In genomic region chr18:30081122-30081521, GRCh38 we compare ENCODE assay signal across 34 cellular contexts.
"Had no signal": no experiment of that assay in that cellular context is flagged by ENCODE, and none has a peak within 500 bp of the region (broad histone marks: within the 10 kb centered on the region; RNA-seq: fewer than 3 reads in every experiment).

No MANE protein-coding gene starts in this region.

- H3K4me2 ChIP-seq: smooth muscle cell had no signal

- H3K4me1 Mint-ChIP-seq: activated CD4-positive, alpha-beta memory T cell treated with anti-CD3 and anti-CD28 coated beads, Interleukin-2, amount 10 ng/mL, durations not matched to agents 7 days and 5 days; activated CD4-positive, alpha-beta T cell treated with anti-CD3 and anti-CD28 coated beads, Interleukin-2, amount 10 ng/mL, durations not matched to agents 7 days and 5 days; activated naive CD4-positive, alpha-beta T cell treated with anti-CD3 and anti-CD28 coated beads, Interleukin-2, amount 50 U/mL, for 24 hours; activated naive CD8-positive, alpha-beta T cell treated with anti-CD3 and anti-CD28 coated beads, Interleukin-2, amount 50 U/mL, for 24 hours; mesothelial cell of epicardium; naive B cell; nephron progenitor cell; stimulated activated memory B cell treated with anti-CD40 and anti-IgM and Interleukin-4, amounts not matched to agents 10 μg/mL and 1 μg/mL and 100 μg/mL, for 72 hours; T-helper 17 cell had no signal

- ATAC-seq: activated naive CD8-positive, alpha-beta T cell treated with anti-CD3 and anti-CD28 coated beads, Interleukin-2, amount 50 U/mL, for 24 hours; left ventricle myocardium superior; pancreas; stimulated activated memory B cell treated with anti-CD40 and anti-IgM and Interleukin-4, amounts not matched to agents 10 μg/mL and 1 μg/mL and 100 μg/mL, for 72 hours; T-helper 17 cell; upper lobe of right lung had no signal

- H3K27ac Mint-ChIP-seq: activated CD4-positive, alpha-beta memory T cell treated with anti-CD3 and anti-CD28 coated beads, Interleukin-2, amount 10 ng/mL, durations not matched to agents 7 days and 5 days; activated CD4-positive, alpha-beta T cell treated with anti-CD3 and anti-CD28 coated beads, Interleukin-2, amount 10 ng/mL, durations not matched to agents 7 days and 5 days; activated naive CD4-positive, alpha-beta T cell treated with anti-CD3 and anti-CD28 coated beads, Interleukin-2, amount 50 U/mL, for 24 hours; activated naive CD8-positive, alpha-beta T cell treated with anti-CD3 and anti-CD28 coated beads, Interleukin-2, amount 50 U/mL, for 24 hours; activated T-helper 2 cell treated with anti-CD3 and anti-CD28 coated beads, Interferon-gamma antibody, Interleukin-2, Interleukin-4, amounts not matched to agents 10 μg/mL and 5 μg/mL and 100 μg/mL, durations not matched to agents 14 hours and 24 hours and 36 hours; dendritic cell treated with granulocyte-macrophage colony-stimulating factor and Interleukin-4, amounts not matched to agents 40 ng/mL and 50 ng/mL, for 4 days; mesothelial cell of epicardium; naive B cell; nephron progenitor cell; stimulated activated memory B cell treated with anti-CD40 and anti-IgM and Interleukin-4, amounts not matched to agents 10 μg/mL and 1 μg/mL and 100 μg/mL, for 72 hours; T-helper 17 cell had no signal

- H3K4me1 ChIP-seq: breast epithelium, esophagus muscularis mucosa, pancreas, prostate gland, suprapubic skin, tibial artery, upper lobe of right lung had no signal

- DNase-seq: activated CD4-positive, alpha-beta memory T cell treated with anti-CD3 and anti-CD28 coated beads, Interleukin-2, amount 10 ng/mL, durations not matched to agents 7 days and 5 days; activated CD4-positive, alpha-beta T cell treated with anti-CD3 and anti-CD28 coated beads, Interleukin-2, amount 10 ng/mL, durations not matched to agents 7 days and 5 days; activated CD4-positive, CD25-positive, alpha-beta regulatory T cell treated with anti-CD3 and anti-CD28 coated beads, Interleukin-2, amount 50 U/mL, for 72 hours; activated naive CD8-positive, alpha-beta T cell treated with anti-CD3 and anti-CD28 coated beads, Interleukin-2, amount 50 U/mL, for 24 hours; activated T-cell treated with anti-CD3 and anti-CD28 coated beads, Interleukin-2, amount 50 U/mL, for 48 hours; amygdala; central memory CD4-positive, alpha-beta T cell; foreskin melanocyte; glutamatergic neuron; islet precursor cell; left ventricle myocardium superior; naive B cell; nephron progenitor cell; nucleus accumbens; pancreas; retina; stimulated activated CD4-positive, alpha-beta T cell treated with anti-CD3 and anti-CD28 coated beads, Interleukin-1b, Interleukin-23, amount 100 ng/mL, for 48 hours; stimulated activated CD4-positive, alpha-beta T cell treated with anti-CD3 and anti-CD28 coated beads, Interleukin-4, amount 100 ng/mL, for 4 hours; stimulated activated CD8-positive, alpha-beta memory T cell treated with anti-CD3 and anti-CD28 coated beads, Interleukin-4, amount 100 ng/mL, for 48 hours; T-helper 17 cell; T1000; tibial artery; upper lobe of right lung; WERI-Rb-1 had no signal

- H3K27me3 Mint-ChIP-seq: activated CD4-positive, alpha-beta memory T cell treated with anti-CD3 and anti-CD28 coated beads, Interleukin-2, amount 10 ng/mL, durations not matched to agents 7 days and 5 days; activated CD4-positive, alpha-beta T cell treated with anti-CD3 and anti-CD28 coated beads, Interleukin-2, amount 10 ng/mL, durations not matched to agents 7 days and 5 days; activated naive CD4-positive, alpha-beta T cell treated with anti-CD3 and anti-CD28 coated beads, Interleukin-2, amount 50 U/mL, for 24 hours; activated naive CD8-positive, alpha-beta T cell treated with anti-CD3 and anti-CD28 coated beads, Interleukin-2, amount 50 U/mL, for 24 hours; dendritic cell treated with granulocyte-macrophage colony-stimulating factor and Interleukin-4, amounts not matched to agents 40 ng/mL and 50 ng/mL, for 4 days; naive B cell; stimulated activated memory B cell treated with anti-CD40 and anti-IgM and Interleukin-4, amounts not matched to agents 10 μg/mL and 1 μg/mL and 100 μg/mL, for 72 hours; T-helper 17 cell had no signal

- H3K27ac ChIP-seq: breast epithelium, esophagus muscularis mucosa, pancreas, prostate gland, suprapubic skin, tibial artery, upper lobe of right lung, WERI-Rb-1 had no signal

- H3K4me3 Mint-ChIP-seq: activated CD4-positive, alpha-beta memory T cell treated with anti-CD3 and anti-CD28 coated beads, Interleukin-2, amount 10 ng/mL, durations not matched to agents 7 days and 5 days; activated CD4-positive, alpha-beta T cell treated with anti-CD3 and anti-CD28 coated beads, Interleukin-2, amount 10 ng/mL, durations not matched to agents 7 days and 5 days; activated naive CD4-positive, alpha-beta T cell treated with anti-CD3 and anti-CD28 coated beads, Interleukin-2, amount 50 U/mL, for 24 hours; activated naive CD8-positive, alpha-beta T cell treated with anti-CD3 and anti-CD28 coated beads, Interleukin-2, amount 50 U/mL, for 24 hours; dendritic cell treated with granulocyte-macrophage colony-stimulating factor and Interleukin-4, amounts not matched to agents 40 ng/mL and 50 ng/mL, for 4 days; mesothelial cell of epicardium; nephron progenitor cell; stimulated activated memory B cell treated with anti-CD40 and anti-IgM and Interleukin-4, amounts not matched to agents 10 μg/mL and 1 μg/mL and 100 μg/mL, for 72 hours; T-helper 17 cell had no signal

- H3K9me3 ChIP-seq: pancreas, prostate gland, suprapubic skin, upper lobe of right lung had no signal

- H3K36me3 ChIP-seq: breast epithelium, esophagus muscularis mucosa, pancreas, prostate gland, suprapubic skin, tibial artery, upper lobe of right lung, WERI-Rb-1 had no signal

- H3K4me3 ChIP-seq: breast epithelium, esophagus muscularis mucosa, pancreas, prostate gland, smooth muscle cell, suprapubic skin, tibial artery, upper lobe of right lung had no signal

- H3K9me3 Mint-ChIP-seq: nephron progenitor cell had no signal

- H3K36me3 Mint-ChIP-seq: activated naive CD4-positive, alpha-beta T cell treated with anti-CD3 and anti-CD28 coated beads, Interleukin-2, amount 50 U/mL, for 24 hours; mesothelial cell of epicardium; naive B cell; stimulated activated memory B cell treated with anti-CD40 and anti-IgM and Interleukin-4, amounts not matched to agents 10 μg/mL and 1 μg/mL and 100 μg/mL, for 72 hours had no signal

- H3K27me3 ChIP-seq: breast epithelium, esophagus muscularis mucosa, pancreas, suprapubic skin, tibial artery, upper lobe of right lung had no signal
